8 cellular contexts compared by ENCODE assay signal in genomic region chr17:76557368-76558209, GRCh38. TPM values are rescaled to one million over a fixed set of nuclear protein-coding genes. Genes with fewer than 3 reads are reported as not detected.
DNase-seq lines count a peak whose midpoint lies in the region; ATAC-seq and TF ChIP-seq lines count a peak whose summit lies in the region.

No MANE protein-coding gene starts in this region.

- peaks cover 58% of the 10 kb centered on the region for H3K79me2 ChIP-seq in OCI-LY7 (ENCODE audit: insufficient read depth, low read depth, low read length)

- peak overlapping the region; percentile 64 for H3K4me2 ChIP-seq in IMR-90 (ENCODE audit: low read depth, low read length)
- H3K4me2 ChIP-seq in OCI-LY7 (ENCODE audit: low read length): peak overlapping the region; percentile 84

- peak overlapping the region; percentile 73 for H3K18ac ChIP-seq in IMR-90 (ENCODE audit: low read depth, low read length)

- H3K4me1 ChIP-seq in IMR-90 (ENCODE audit: control insufficient read depth, insufficient read depth, low read length) (peaks cover 19% of the 10 kb centered on the region), OCI-LY7 (ENCODE audit: insufficient read depth, low read length, poor library complexity, severe bottlenecking) (peaks cover 54% of the 10 kb centered on the region), mucosa of rectum (ENCODE audit: control insufficient read depth in 2 of 2, insufficient read depth in 2 of 2, low read length in 2 of 2) (peaks cover 13 to 33% of the 10 kb centered on the region in 2 donors)

- peak overlapping the region; percentile 100 for H4K91ac ChIP-seq in IMR-90 (ENCODE audit: insufficient read depth, low read depth, low read length)

- H2BK5ac ChIP-seq in IMR-90 (ENCODE audit: low read depth, low read length, poor library complexity, severe bottlenecking): peak overlapping the region; percentile 84

- peak overlapping the region; percentile 100 for H2AK5ac ChIP-seq in IMR-90 (ENCODE audit: low read depth, low read length)

- peak; percentile 52 for TF ChIP-seq RAD21 in IMR-90 (IDR thresholded peaks at IDR 0.05; ENCODE audit: low read length)

- H3K56ac ChIP-seq in IMR-90 (ENCODE audit: extremely low read depth, insufficient read depth, low read length): peak overlapping the region; percentile 99

- H2BK20ac ChIP-seq in IMR-90 (ENCODE audit: low read depth, low read length): peak overlapping the region; percentile 22; the same call in 1 of the 2 replicates

- peaks cover 8% of the 10 kb centered on the region for H3K9me1 ChIP-seq in IMR-90 (ENCODE audit: insufficient read depth, low read length)

- peak overlapping the region; percentile 97 for H2AFZ ChIP-seq in IMR-90 (replicated peaks; ENCODE audit: low read length, poor library complexity)
- H2AFZ ChIP-seq in OCI-LY7 (ENCODE audit: low read length): peak overlapping the region; percentile 92

- H3K4ac ChIP-seq in IMR-90 (ENCODE audit: low read depth, low read length): peak overlapping the region; percentile 100

- H3K9me3 ChIP-seq in IMR-90 (ENCODE audit: control insufficient read depth, insufficient read depth, low read length) (no peaks in the 10 kb centered on the region), OCI-LY7 (ENCODE audit: low read length) (no peaks in the 10 kb centered on the region), mucosa of rectum (ENCODE audit: control insufficient read depth in 2 of 2, low read length in 2 of 2) (no peaks in the 10 kb centered on the region)

- peak overlapping the region; percentile 100 for H3K14ac ChIP-seq in IMR-90 (replicated peaks; ENCODE audit: low read depth, low read length)

- dilution Hi-C loops in IMR-90 (cut with HindIII; ENCODE audit: low sequenced_read_pairs, unreplicated experiment): no loop called here

- H3K79me1 ChIP-seq in IMR-90 (ENCODE audit: low read depth in 1 of 2, low read length in 2 of 2): peaks cover 9 to 51% of the 10 kb centered on the region in 2 experiments

- H2AK9ac ChIP-seq in IMR-90 (replicated peaks; ENCODE audit: low read depth, low read length, poor library complexity): peak overlapping the region; percentile 97

- H4K8ac ChIP-seq in IMR-90 (ENCODE audit: low read depth in 2 of 2, low read length in 2 of 2): peak overlapping the region; percentile 89 to 99

- CTCF ChIA-PET in IMR-90 (lab: Yijun Ruan, JAX) (interaction anchor here (0.5 to 4.6 kb wide), 11 partner anchors 9 to 592 kb away, joined by 3 to 19 read pairs (median 3); no protein-coding TSS in a partner anchor), OCI-LY7 (lab: Charles Lee; ENCODE audit: unreplicated experiment) (interaction anchor here (0.7 to 2.3 kb wide), 10 partner anchors 10 to 204 kb away, joined by 3 to 11 read pairs (median 4); partner anchors contain the start of genes AANAT and PRPSAP1)

- TF ChIP-seq POLR2A in IMR-90 (IDR thresholded peaks at IDR 0.05; ENCODE audit: low read depth, low read length) (peak; percentile 96), erythroblast (IDR thresholded peaks at IDR 0.05; ENCODE audit: low read length) (peak; percentile 95)

- peak overlapping the region; percentile 100 for H3K23ac ChIP-seq in IMR-90 (ENCODE audit: low read depth, low read length)

- peak overlapping the region; percentile 86 for H2BK120ac ChIP-seq in IMR-90 (ENCODE audit: low read depth, low read length)

- 1% methylated on average over 27 of the region's 55 CpGs; no CpG with 5 or more reads in 1 of the 2 experiments for WGBS in IMR-90 (ENCODE audit: extremely low coverage in 2 of 2, insufficient read length in 1 of 2), 2 experiments

- H4K20me1 ChIP-seq in IMR-90 (ENCODE audit: insufficient read depth, low read length) (peaks cover 42% of the 10 kb centered on the region), OCI-LY7 (ENCODE audit: insufficient read depth, low read length) (peaks cover 33% of the 10 kb centered on the region)

- peak overlapping the region; percentile 94 for H3K9ac ChIP-seq in IMR-90 (ENCODE audit: low read depth, low read length)
- H3K9ac ChIP-seq in mucosa of rectum (ENCODE audit: low read depth in 1 of 2, low read length in 2 of 2): peak overlapping the region; percentile 87 to 93

- peak overlapping the region; percentile 84 for H3K27ac ChIP-seq in IMR-90 (ENCODE audit: insufficient read depth, low read length)
- H3K27ac ChIP-seq in OCI-LY7 (ENCODE audit: low read depth, low read length, poor library complexity, severe bottlenecking): peak overlapping the region; percentile 59
- peak overlapping the region; percentile 78 to 84 for H3K27ac ChIP-seq in mucosa of rectum (ENCODE audit: low read depth in 2 of 2, low read length in 2 of 2)

- POLR2A ChIA-PET in IMR-90 (lab: Charles Lee; ENCODE audit: unreplicated experiment): no interaction called here
- POLR2A ChIA-PET in OCI-LY7 (lab: Charles Lee): interaction anchor here (0.5 to 5.4 kb wide), 12 partner anchors 10 to 123 kb away, joined by 3 to 53 read pairs (median 3); no protein-coding TSS in a partner anchor

- peak; percentile 89 for DNase-seq in DMS153 treated with DMSO at 0.1 percent for 48 hours (lab: John Stamatoyannopoulos, UW; ENCODE audit: unreplicated experiment)
- peak; percentile 96 for DNase-seq in IMR-90
- peak; percentile 100 for DNase-seq in OCI-LY7 (ENCODE audit: low spot score)
- peak; percentile 92 for DNase-seq in activated T-cell treated with anti-CD3 and anti-CD28 coated beads for 48 hours (ENCODE audit: low read depth)
- peak; percentile 97 for DNase-seq in erythroblast (lab: John Stamatoyannopoulos, UW)
- peak; percentile 84 to 86 for DNase-seq in stimulated activated CD8-positive, alpha-beta memory T cell treated with anti-CD3 and anti-CD28 coated beads, Interleukin-4, amount 100 ng/mL, for 4 hours (ENCODE audit: low read depth in 2 of 2, low spot score in 1 of 2)

- TF ChIP-seq CTCF in IMR-90 (conservative IDR thresholded peaks at IDR 0.05; ENCODE audit: low read depth, low read length) (peak; percentile 69), OCI-LY7 (conservative IDR thresholded peaks at IDR 0.05; ENCODE audit: low read length) (peak; percentile 81)

- peak overlapping the region; percentile 87 for H2BK15ac ChIP-seq in IMR-90 (ENCODE audit: low read depth, low read length)

- intact Hi-C loops in IMR-90 (cut with micrococcal nuclease) (loop anchor here (1.0 to 5.0 kb wide), 3 partner anchors 67 to 153 kb away; partner anchors contain the start of gene MXRA7), OCI-LY7 (cut with micrococcal nuclease; ENCODE audit: unreplicated experiment) (loop anchor here (1.0 to 5.0 kb wide), 3 partner anchors 29 to 115 kb away; no protein-coding TSS in a partner anchor)

- H3K36me3 ChIP-seq in IMR-90 (ENCODE audit: control insufficient read depth, insufficient read depth, low read length) (peaks cover 12% of the 10 kb centered on the region), OCI-LY7 (ENCODE audit: insufficient read depth, low read length) (peaks cover 48% of the 10 kb centered on the region), mucosa of rectum (ENCODE audit: control insufficient read depth in 2 of 2, insufficient read depth in 2 of 2, low read length in 2 of 2) (peaks cover 9 to 13% of the 10 kb centered on the region in 2 donors)

- peak overlapping the region; percentile 74 for H4K5ac ChIP-seq in IMR-90 (ENCODE audit: low read depth, low read length)

- no peaks in the 10 kb centered on the region for H3K9me2 ChIP-seq in OCI-LY7 (ENCODE audit: insufficient read depth, low read length)

- in situ Hi-C loops in IMR-90 (cut with MboI; ENCODE audit: low sequenced_read_pairs): no loop called here

- H3K4me3 ChIP-seq in IMR-90 (ENCODE audit: insufficient read depth, low read depth, low read length) (peak overlapping the region; percentile 49), OCI-LY7 (ENCODE audit: low read depth, low read length, poor library complexity, severe bottlenecking) (peak overlapping the region; percentile 77), mucosa of rectum (ENCODE audit: low read length in 2 of 2) (peak overlapping the region; percentile 85 to 100)

- ATAC-seq in GM21529 (IDR thresholded peaks at IDR 0.05; ENCODE audit: unreplicated experiment) (peak; percentile 84), IMR-90 (ENCODE audit: low read depth) (peak; percentile 89)

- BruUV-seq in IMR-90 (replicated peaks; lab: Mats Ljungman, UMichigan): TSS peak; percentile 77
- BruUV-seq in OCI-LY7 (replicated peaks; lab: Mats Ljungman, UMichigan): TSS peak; percentile 85

- no peaks in the 10 kb centered on the region for H3K27me3 ChIP-seq in IMR-90 (ENCODE audit: control insufficient read depth, insufficient read depth, low read length)
- H3K27me3 ChIP-seq in mucosa of rectum (ENCODE audit: control insufficient read depth in 2 of 2, insufficient read depth in 2 of 2, low read length in 2 of 2): no peaks in the 10 kb centered on the region

TF ChIP-seq in IMR-90, 13 proteins besides CTCF, POLR2A, EP300 and RAD21 (continues in another document):
- no peak for TF ChIP-seq CHD1 (IDR thresholded peaks at IDR 0.05; ENCODE audit: low read depth, low read length)
- TF ChIP-seq NFE2L2 (IDR thresholded peaks at IDR 0.05; ENCODE audit: low read depth, low read length): no peak
- peak; percentile 96 for TF ChIP-seq MXI1 (IDR thresholded peaks at IDR 0.05; ENCODE audit: borderline replicate concordance, low read depth, low read length)
- peak; percentile 35; the same call in 1 of the 2 replicates for TF ChIP-seq SMC3 (IDR thresholded peaks at IDR 0.05; ENCODE audit: low read depth, low read length)

RNA-seq across cellular contexts. Expression of gene PRCD, which starts 17.7 kb away (rescaled TPM):
- total RNA-seq in IMR-90 (2012; rRNA removed) (under 0.01 TPM in 1 of 2 replicates, not detected in the other), OCI-LY7 (2022) (11.7 and 15.9 TPM in 2 replicates)
- polyA plus RNA-seq in IMR-90 (2012; rRNA removed): 0.32 TPM in 2 replicates
- 0.24 and 0.26 TPM in 2 replicates for polyA plus RNA-seq in IMR-90 (2012; cell fraction: cytosol; rRNA removed)
- 1.4 and 3.8 TPM in 2 replicates for polyA plus RNA-seq in IMR-90 (2012; cell fraction: nucleus; rRNA removed; ENCODE audit: low replicate concordance)
- 5.7 and 6.3 TPM in 2 replicates for total RNA-seq in OCI-LY7 (2014; rRNA removed; shearing (Covaris generic))

RNA-seq across cellular contexts. Expression of gene CYGB, which starts 20.1 kb away (rescaled TPM):
- total RNA-seq in IMR-90 (2012; rRNA removed) (1.3 and 1.7 TPM in 2 replicates), OCI-LY7 (2022) (0.22 and 0.44 TPM in 2 replicates)
- polyA plus RNA-seq in IMR-90 (2012; rRNA removed): 2.9 and 3.5 TPM in 2 replicates
- 3.6 and 4.3 TPM in 2 replicates for polyA plus RNA-seq in IMR-90 (2012; cell fraction: cytosol; rRNA removed)
- 1.2 and 1.9 TPM in 2 replicates for polyA plus RNA-seq in IMR-90 (2012; cell fraction: nucleus; rRNA removed; ENCODE audit: low replicate concordance)
- total RNA-seq in OCI-LY7 (2014; rRNA removed; shearing (Covaris generic)): 0.33 and 0.57 TPM in 2 replicates

RNA-seq across cellular contexts. Expression of gene ST6GALNAC2, which starts 28.1 kb away (rescaled TPM):
- total RNA-seq in IMR-90 (2012; rRNA removed) (not detected in 2 replicates), OCI-LY7 (2022) (not detected in 2 replicates)
- polyA plus RNA-seq in IMR-90 (2012; rRNA removed): 0.10 TPM in 1 of 2 replicates, not detected in the other
- 0.06 and 0.18 TPM in 2 replicates for polyA plus RNA-seq in IMR-90 (2012; cell fraction: cytosol; rRNA removed)
- 0.03 and 0.25 TPM in 2 replicates for polyA plus RNA-seq in IMR-90 (2012; cell fraction: nucleus; rRNA removed; ENCODE audit: low replicate concordance)
- total RNA-seq in OCI-LY7 (2014; rRNA removed; shearing (Covaris generic)): not detected in 2 replicates

RNA-seq across cellular contexts. Expression of gene RHBDF2, which starts 56.4 kb away (rescaled TPM):
- total RNA-seq in IMR-90 (2012; rRNA removed) (1.3 and 1.4 TPM in 2 replicates), OCI-LY7 (2022) (158 and 173 TPM in 2 replicates)
- 8.3 and 10.0 TPM in 2 replicates for polyA plus RNA-seq in IMR-90 (2012; rRNA removed)
- 6.7 and 10.1 TPM in 2 replicates for polyA plus RNA-seq in IMR-90 (2012; cell fraction: cytosol; rRNA removed)
- polyA plus RNA-seq in IMR-90 (2012; cell fraction: nucleus; rRNA removed; ENCODE audit: low replicate concordance): 29.5 and 54.3 TPM in 2 replicates
- total RNA-seq in OCI-LY7 (2014; rRNA removed; shearing (Covaris generic)): 122 and 144 TPM in 2 replicates

Comparison
In these comparisons a context has a peak if more than half of its experiments do, and no peak if none do; other contexts are left out.
1. Peak in every context shown above with its lines: DNase-seq, ATAC-seq, H3K4me3 ChIP-seq and H3K27ac ChIP-seq.